Comparison of ENCODE assay signal across 1 cellular context in genomic region chr6:63509652-63510352, GRCh38.
TF ChIP-seq lines count a peak whose summit lies in the region.

No MANE protein-coding gene starts in this region.

TF ChIP-seq in HepG2, 621 proteins besides CTCF, POLR2A, EP300 and RAD21 (continued from another document and continues in another):
- TF ChIP-seq HOMEZ (CRISPR knock-in tag; IDR thresholded peaks at IDR 0.05; ENCODE audit: low read depth) (peak; percentile 97), ZNF670 (CRISPR knock-in tag; IDR thresholded peaks at IDR 0.05; ENCODE audit: borderline replicate concordance) (no peak), MXD4 (CRISPR knock-in tag; IDR thresholded peaks at IDR 0.05) (0 out of 2 replicates have a peak, but pooled peaks have one; percentile 42), YEATS2 (CRISPR knock-in tag; IDR thresholded peaks at IDR 0.05; ENCODE audit: borderline replicate concordance) (peak; percentile 34; the same call in 1 of the 2 replicates), THRA (CRISPR knock-in tag; IDR thresholded peaks at IDR 0.05; ENCODE audit: borderline replicate concordance) (peak; percentile 93), MXD1 (CRISPR knock-in tag; IDR thresholded peaks at IDR 0.05) (no peak), PHB2 (IDR thresholded peaks at IDR 0.05; ENCODE audit: partially characterized antibody) (no peak), CHD4 (IDR thresholded peaks at IDR 0.05; ENCODE audit: borderline replicate concordance, low read length) (0 out of 2 replicates have a peak, but pooled peaks have one; percentile 26), KAT8 (CRISPR knock-in tag; IDR thresholded peaks at IDR 0.05) (peak; percentile 70), PRPF4 (IDR thresholded peaks at IDR 0.05; ENCODE audit: low read depth, low read length, poor library complexity, severe bottlenecking) (no peak), ARHGAP35 (CRISPR knock-in tag; IDR thresholded peaks at IDR 0.05; ENCODE audit: borderline replicate concordance) (no peak), HOXA9 (CRISPR knock-in tag; IDR thresholded peaks at IDR 0.05; ENCODE audit: borderline replicate concordance) (peak; percentile 98), ZBTB8A (CRISPR knock-in tag; IDR thresholded peaks at IDR 0.05; ENCODE audit: borderline replicate concordance, low read depth) (no peak), ZNF737 (CRISPR knock-in tag; IDR thresholded peaks at IDR 0.05; ENCODE audit: borderline replicate concordance) (no peak), RFX3 (CRISPR knock-in tag; IDR thresholded peaks at IDR 0.05) (no peak), ZNF530 (CRISPR knock-in tag; IDR thresholded peaks at IDR 0.05; ENCODE audit: low read depth) (no peak), ZNF282 (IDR thresholded peaks at IDR 0.05; ENCODE audit: partially characterized antibody) (no peak), ZNF567 (CRISPR knock-in tag; IDR thresholded peaks at IDR 0.05; ENCODE audit: borderline replicate concordance) (no peak), ZNF256 (CRISPR knock-in tag; conservative IDR thresholded peaks at IDR 0.05) (no peak), HOXA5 (CRISPR knock-in tag; IDR thresholded peaks at IDR 0.05) (0 out of 2 replicates have a peak, but pooled peaks have one; percentile 55), PREB (CRISPR knock-in tag; IDR thresholded peaks at IDR 0.05) (no peak), ZUFSP (CRISPR knock-in tag; IDR thresholded peaks at IDR 0.05; ENCODE audit: borderline replicate concordance) (no peak), RFXAP (CRISPR knock-in tag; IDR thresholded peaks at IDR 0.05; ENCODE audit: borderline replicate concordance) (no peak), BRD4 (CRISPR knock-in tag; IDR thresholded peaks at IDR 0.05) (peak; percentile 61; the same call in 1 of the 2 replicates), MAFK (conservative IDR thresholded peaks at IDR 0.05 in 1 of 2, IDR thresholded peaks at IDR 0.05 in 1 of 2; ENCODE audit: low read length in 2 of 2) (peak; percentile 41 to 64), TOE1 (CRISPR knock-in tag; IDR thresholded peaks at IDR 0.05) (no peak), KLF9 (CRISPR knock-in tag; IDR thresholded peaks at IDR 0.05; ENCODE audit: low read depth) (no peak), ATF7-NPFF (CRISPR knock-in tag; IDR thresholded peaks at IDR 0.05; ENCODE audit: low read depth) (no peak), PHF8 (CRISPR knock-in tag; IDR thresholded peaks at IDR 0.05) (no peak), NCOR1 (IDR thresholded peaks at IDR 0.05; ENCODE audit: borderline replicate concordance, low read length) (peak; percentile 87), ZNF451 (CRISPR knock-in tag; IDR thresholded peaks at IDR 0.05) (no peak), ZNF333 (CRISPR knock-in tag; IDR thresholded peaks at IDR 0.05; ENCODE audit: borderline replicate concordance) (no peak), SNAI1 (CRISPR knock-in tag; IDR thresholded peaks at IDR 0.05; ENCODE audit: borderline replicate concordance) (no peak), ZNF75D (CRISPR knock-in tag; IDR thresholded peaks at IDR 0.05; ENCODE audit: borderline replicate concordance) (no peak), FLYWCH1 (CRISPR knock-in tag; IDR thresholded peaks at IDR 0.05) (no peak), MED13 (CRISPR knock-in tag; IDR thresholded peaks at IDR 0.05) (peak; percentile 94), ZFY (CRISPR knock-in tag; IDR thresholded peaks at IDR 0.05) (peak; percentile 47), ZFP36L2 (CRISPR knock-in tag; IDR thresholded peaks at IDR 0.05) (no peak), GRHL1 (CRISPR knock-in tag; conservative IDR thresholded peaks at IDR 0.05) (no peak), ZNF180 (CRISPR knock-in tag; IDR thresholded peaks at IDR 0.05; ENCODE audit: borderline replicate concordance, low read depth) (no peak), ZFX (CRISPR knock-in tag; IDR thresholded peaks at IDR 0.05; ENCODE audit: low read depth) (peak; percentile 58), IRX3 (CRISPR knock-in tag; IDR thresholded peaks at IDR 0.05; ENCODE audit: borderline replicate concordance, low read depth) (no peak), PAWR (CRISPR knock-in tag; IDR thresholded peaks at IDR 0.05; ENCODE audit: borderline replicate concordance) (no peak), ZNF432 (CRISPR knock-in tag; IDR thresholded peaks at IDR 0.05; ENCODE audit: borderline replicate concordance) (no peak), ZNF136 (CRISPR knock-in tag; IDR thresholded peaks at IDR 0.05; ENCODE audit: low read depth) (peak; percentile 86; the same call in 1 of the 2 replicates), TAF15 (IDR thresholded peaks at IDR 0.05; ENCODE audit: low read depth, low read length, poor library complexity, severe bottlenecking) (no peak), ZNF232 (CRISPR knock-in tag; IDR thresholded peaks at IDR 0.05; ENCODE audit: borderline replicate concordance) (no peak)
- TF ChIP-seq, protein P1, sequence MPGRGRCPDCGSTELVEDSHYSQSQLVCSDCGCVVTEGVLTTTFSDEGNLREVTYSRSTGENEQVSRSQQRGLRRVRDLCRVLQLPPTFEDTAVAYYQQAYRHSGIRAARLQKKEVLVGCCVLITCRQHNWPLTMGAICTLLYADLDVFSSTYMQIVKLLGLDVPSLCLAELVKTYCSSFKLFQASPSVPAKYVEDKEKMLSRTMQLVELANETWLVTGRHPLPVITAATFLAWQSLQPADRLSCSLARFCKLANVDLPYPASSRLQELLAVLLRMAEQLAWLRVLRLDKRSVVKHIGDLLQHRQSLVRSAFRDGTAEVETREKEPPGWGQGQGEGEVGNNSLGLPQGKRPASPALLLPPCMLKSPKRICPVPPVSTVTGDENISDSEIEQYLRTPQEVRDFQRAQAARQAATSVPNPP (CRISPR knock-in tag; IDR thresholded peaks at IDR 0.05): no peak
- TF ChIP-seq, protein P2, sequence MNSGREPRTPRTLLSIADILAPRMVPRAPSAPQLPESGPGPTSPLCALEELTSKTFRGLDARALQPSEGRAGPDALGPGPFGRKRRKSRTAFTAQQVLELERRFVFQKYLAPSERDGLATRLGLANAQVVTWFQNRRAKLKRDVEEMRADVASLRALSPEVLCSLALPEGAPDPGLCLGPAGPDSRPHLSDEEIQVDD (CRISPR knock-in tag; IDR thresholded peaks at IDR 0.05; ENCODE audit: borderline replicate concordance): no peak
- TF ChIP-seq, protein P3, sequence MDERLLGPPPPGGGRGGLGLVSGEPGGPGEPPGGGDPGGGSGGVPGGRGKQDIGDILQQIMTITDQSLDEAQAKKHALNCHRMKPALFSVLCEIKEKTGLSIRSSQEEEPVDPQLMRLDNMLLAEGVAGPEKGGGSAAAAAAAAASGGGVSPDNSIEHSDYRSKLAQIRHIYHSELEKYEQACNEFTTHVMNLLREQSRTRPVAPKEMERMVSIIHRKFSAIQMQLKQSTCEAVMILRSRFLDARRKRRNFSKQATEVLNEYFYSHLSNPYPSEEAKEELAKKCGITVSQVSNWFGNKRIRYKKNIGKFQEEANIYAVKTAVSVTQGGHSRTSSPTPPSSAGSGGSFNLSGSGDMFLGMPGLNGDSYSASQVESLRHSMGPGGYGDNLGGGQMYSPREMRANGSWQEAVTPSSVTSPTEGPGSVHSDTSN (CRISPR knock-in tag; IDR thresholded peaks at IDR 0.05): peak; percentile 45; the same call in 1 of the 2 replicates
- TF ChIP-seq, protein P4, sequence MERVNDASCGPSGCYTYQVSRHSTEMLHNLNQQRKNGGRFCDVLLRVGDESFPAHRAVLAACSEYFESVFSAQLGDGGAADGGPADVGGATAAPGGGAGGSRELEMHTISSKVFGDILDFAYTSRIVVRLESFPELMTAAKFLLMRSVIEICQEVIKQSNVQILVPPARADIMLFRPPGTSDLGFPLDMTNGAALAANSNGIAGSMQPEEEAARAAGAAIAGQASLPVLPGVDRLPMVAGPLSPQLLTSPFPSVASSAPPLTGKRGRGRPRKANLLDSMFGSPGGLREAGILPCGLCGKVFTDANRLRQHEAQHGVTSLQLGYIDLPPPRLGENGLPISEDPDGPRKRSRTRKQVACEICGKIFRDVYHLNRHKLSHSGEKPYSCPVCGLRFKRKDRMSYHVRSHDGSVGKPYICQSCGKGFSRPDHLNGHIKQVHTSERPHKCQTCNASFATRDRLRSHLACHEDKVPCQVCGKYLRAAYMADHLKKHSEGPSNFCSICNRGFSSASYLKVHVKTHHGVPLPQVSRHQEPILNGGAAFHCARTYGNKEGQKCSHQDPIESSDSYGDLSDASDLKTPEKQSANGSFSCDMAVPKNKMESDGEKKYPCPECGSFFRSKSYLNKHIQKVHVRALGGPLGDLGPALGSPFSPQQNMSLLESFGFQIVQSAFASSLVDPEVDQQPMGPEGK (CRISPR knock-in tag; IDR thresholded peaks at IDR 0.05): peak; percentile 56; the same call in 1 of the 2 replicates
- TF ChIP-seq, protein P5, sequence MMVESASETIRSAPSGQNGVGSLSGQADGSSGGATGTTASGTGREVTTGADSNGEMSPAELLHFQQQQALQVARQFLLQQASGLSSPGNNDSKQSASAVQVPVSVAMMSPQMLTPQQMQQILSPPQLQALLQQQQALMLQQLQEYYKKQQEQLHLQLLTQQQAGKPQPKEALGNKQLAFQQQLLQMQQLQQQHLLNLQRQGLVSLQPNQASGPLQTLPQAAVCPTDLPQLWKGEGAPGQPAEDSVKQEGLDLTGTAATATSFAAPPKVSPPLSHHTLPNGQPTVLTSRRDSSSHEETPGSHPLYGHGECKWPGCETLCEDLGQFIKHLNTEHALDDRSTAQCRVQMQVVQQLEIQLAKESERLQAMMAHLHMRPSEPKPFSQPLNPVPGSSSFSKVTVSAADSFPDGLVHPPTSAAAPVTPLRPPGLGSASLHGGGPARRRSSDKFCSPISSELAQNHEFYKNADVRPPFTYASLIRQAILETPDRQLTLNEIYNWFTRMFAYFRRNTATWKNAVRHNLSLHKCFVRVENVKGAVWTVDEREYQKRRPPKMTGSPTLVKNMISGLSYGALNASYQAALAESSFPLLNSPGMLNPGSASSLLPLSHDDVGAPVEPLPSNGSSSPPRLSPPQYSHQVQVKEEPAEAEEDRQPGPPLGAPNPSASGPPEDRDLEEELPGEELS (CRISPR knock-in tag; IDR thresholded peaks at IDR 0.05): peak; percentile 91
